1 cellular context compared by ENCODE assay signal in the genomic region with DNA sequence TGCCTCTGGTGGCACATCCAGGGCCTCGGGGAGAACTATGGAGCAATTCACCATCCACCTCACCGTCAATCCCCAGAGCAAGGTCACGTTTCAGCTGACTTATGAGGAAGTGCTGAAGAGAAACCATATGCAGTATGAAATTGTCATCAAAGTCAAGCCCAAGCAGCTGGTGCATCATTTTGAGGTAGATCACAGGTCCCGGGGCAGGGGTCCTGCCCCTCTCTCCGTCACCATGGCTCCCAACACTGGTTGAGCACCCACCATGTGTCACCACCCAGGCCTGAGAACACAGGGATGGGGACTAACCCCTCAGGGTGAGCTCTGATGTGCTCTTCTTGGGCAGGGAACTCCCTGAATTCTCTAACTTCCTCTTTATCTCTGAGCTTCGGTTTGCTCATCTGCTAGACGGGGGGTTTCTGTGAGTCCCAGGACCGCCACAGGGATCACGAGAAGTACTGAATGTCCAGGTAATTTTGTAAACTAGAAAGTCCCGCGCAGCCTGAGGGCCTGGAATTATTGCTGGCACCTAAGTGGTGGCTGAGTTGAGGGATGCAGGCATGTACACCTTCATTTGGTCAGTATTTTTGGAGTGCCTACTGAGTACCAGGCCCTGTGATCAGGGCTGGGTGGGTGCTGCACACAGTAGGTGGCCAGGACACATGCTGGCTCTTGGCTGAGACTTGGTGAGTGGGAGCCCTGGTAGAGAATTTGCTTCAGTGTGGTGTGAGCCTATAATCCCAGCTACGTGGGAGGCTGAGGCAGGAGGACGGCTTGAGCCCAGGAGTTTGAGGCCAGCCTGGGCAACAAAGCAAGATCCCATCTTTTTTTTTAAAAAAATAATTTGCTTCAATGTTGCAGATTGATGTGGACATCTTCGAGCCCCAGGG.
TF ChIP-seq lines count a peak whose summit lies in the region.

No MANE protein-coding gene starts in this region.

TF ChIP-seq in GM12878, 131 proteins besides CTCF, POLR2A, EP300 and RAD21 (continues in another document):
- TF ChIP-seq TCF12 (IDR thresholded peaks at IDR 0.05; ENCODE audit: low read depth, low read length) (no peak), ZSCAN29 (IDR thresholded peaks at IDR 0.05) (no peak), KAT2A (conservative IDR thresholded peaks at IDR 0.05; ENCODE audit: control insufficient read depth, low read depth, low read length) (no peak), CEBPB (IDR thresholded peaks at IDR 0.05; ENCODE audit: borderline replicate concordance in 1 of 2, low read depth in 2 of 2, low read length in 2 of 2) (no peak), BRCA1 (IDR thresholded peaks at IDR 0.05; ENCODE audit: low read depth, low read length) (no peak), RAD51 (IDR thresholded peaks at IDR 0.05) (no peak), CBFB (IDR thresholded peaks at IDR 0.05; ENCODE audit: low read depth) (no peak), SRF (IDR thresholded peaks at IDR 0.05; ENCODE audit: low read depth in 2 of 2, low read length in 2 of 2) (no peak), IKZF1 (conservative IDR thresholded peaks at IDR 0.05) (peak; percentile 82), SIX5 (IDR thresholded peaks at IDR 0.05; ENCODE audit: low read depth, low read length, severe bottlenecking) (no peak), YBX1 (IDR thresholded peaks at IDR 0.05) (no peak), RBBP5 (conservative IDR thresholded peaks at IDR 0.05) (no peak), MEF2A (IDR thresholded peaks at IDR 0.05; ENCODE audit: insufficient read depth, low read depth, low read length) (no peak), DPF2 (IDR thresholded peaks at IDR 0.05) (peak; percentile 93), NBN (IDR thresholded peaks at IDR 0.05) (peak; percentile 59; the same call in 1 of the 2 replicates), YY1 (IDR thresholded peaks at IDR 0.05; ENCODE audit: low read depth, low read length) (no peak), FOXM1 (IDR thresholded peaks at IDR 0.05; ENCODE audit: low read depth, low read length) (no peak), CBX5 (IDR thresholded peaks at IDR 0.05; ENCODE audit: low read depth) (no peak), KLF5 (IDR thresholded peaks at IDR 0.05; ENCODE audit: partially characterized antibody) (no peak), SP1 (IDR thresholded peaks at IDR 0.05; ENCODE audit: low read depth, low read length) (peak; percentile 5), BCL11A (IDR thresholded peaks at IDR 0.05; ENCODE audit: low read depth, low read length) (no peak), ZNF207 (IDR thresholded peaks at IDR 0.05; ENCODE audit: borderline replicate concordance) (no peak), BHLHE40 (IDR thresholded peaks at IDR 0.05; ENCODE audit: borderline replicate concordance in 1 of 2, low read depth in 2 of 2, low read length in 1 of 2) (peak; percentile 79 to 94), LARP7 (IDR thresholded peaks at IDR 0.05) (no peak), PAX5 (IDR thresholded peaks at IDR 0.05; ENCODE audit: borderline replicate concordance, low read depth, low read length) (no peak), HDAC2 (IDR thresholded peaks at IDR 0.05) (no peak)
- TF ChIP-seq, protein P1, sequence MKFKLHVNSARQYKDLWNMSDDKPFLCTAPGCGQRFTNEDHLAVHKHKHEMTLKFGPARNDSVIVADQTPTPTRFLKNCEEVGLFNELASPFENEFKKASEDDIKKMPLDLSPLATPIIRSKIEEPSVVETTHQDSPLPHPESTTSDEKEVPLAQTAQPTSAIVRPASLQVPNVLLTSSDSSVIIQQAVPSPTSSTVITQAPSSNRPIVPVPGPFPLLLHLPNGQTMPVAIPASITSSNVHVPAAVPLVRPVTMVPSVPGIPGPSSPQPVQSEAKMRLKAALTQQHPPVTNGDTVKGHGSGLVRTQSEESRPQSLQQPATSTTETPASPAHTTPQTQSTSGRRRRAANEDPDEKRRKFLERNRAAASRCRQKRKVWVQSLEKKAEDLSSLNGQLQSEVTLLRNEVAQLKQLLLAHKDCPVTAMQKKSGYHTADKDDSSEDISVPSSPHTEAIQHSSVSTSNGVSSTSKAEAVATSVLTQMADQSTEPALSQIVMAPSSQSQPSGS (IDR thresholded peaks at IDR 0.05; ENCODE audit: low read length): no peak
- TF ChIP-seq, protein P2, sequence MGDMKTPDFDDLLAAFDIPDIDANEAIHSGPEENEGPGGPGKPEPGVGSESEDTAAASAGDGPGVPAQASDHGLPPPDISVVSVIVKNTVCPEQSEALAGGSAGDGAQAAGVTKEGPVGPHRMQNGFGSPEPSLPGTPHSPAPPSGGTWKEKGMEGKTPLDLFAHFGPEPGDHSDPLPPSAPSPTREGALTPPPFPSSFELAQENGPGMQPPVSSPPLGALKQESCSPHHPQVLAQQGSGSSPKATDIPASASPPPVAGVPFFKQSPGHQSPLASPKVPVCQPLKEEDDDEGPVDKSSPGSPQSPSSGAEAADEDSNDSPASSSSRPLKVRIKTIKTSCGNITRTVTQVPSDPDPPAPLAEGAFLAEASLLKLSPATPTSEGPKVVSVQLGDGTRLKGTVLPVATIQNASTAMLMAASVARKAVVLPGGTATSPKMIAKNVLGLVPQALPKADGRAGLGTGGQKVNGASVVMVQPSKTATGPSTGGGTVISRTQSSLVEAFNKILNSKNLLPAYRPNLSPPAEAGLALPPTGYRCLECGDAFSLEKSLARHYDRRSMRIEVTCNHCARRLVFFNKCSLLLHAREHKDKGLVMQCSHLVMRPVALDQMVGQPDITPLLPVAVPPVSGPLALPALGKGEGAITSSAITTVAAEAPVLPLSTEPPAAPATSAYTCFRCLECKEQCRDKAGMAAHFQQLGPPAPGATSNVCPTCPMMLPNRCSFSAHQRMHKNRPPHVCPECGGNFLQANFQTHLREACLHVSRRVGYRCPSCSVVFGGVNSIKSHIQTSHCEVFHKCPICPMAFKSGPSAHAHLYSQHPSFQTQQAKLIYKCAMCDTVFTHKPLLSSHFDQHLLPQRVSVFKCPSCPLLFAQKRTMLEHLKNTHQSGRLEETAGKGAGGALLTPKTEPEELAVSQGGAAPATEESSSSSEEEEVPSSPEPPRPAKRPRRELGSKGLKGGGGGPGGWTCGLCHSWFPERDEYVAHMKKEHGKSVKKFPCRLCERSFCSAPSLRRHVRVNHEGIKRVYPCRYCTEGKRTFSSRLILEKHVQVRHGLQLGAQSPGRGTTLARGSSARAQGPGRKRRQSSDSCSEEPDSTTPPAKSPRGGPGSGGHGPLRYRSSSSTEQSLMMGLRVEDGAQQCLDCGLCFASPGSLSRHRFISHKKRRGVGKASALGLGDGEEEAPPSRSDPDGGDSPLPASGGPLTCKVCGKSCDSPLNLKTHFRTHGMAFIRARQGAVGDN (IDR thresholded peaks at IDR 0.05): peak; percentile 83
- TF ChIP-seq, protein P3, sequence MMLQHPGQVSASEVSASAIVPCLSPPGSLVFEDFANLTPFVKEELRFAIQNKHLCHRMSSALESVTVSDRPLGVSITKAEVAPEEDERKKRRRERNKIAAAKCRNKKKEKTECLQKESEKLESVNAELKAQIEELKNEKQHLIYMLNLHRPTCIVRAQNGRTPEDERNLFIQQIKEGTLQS (IDR thresholded peaks at IDR 0.05; ENCODE audit: borderline replicate concordance, extremely low read depth, low read depth, low read length): no peak
- TF ChIP-seq, protein P4, sequence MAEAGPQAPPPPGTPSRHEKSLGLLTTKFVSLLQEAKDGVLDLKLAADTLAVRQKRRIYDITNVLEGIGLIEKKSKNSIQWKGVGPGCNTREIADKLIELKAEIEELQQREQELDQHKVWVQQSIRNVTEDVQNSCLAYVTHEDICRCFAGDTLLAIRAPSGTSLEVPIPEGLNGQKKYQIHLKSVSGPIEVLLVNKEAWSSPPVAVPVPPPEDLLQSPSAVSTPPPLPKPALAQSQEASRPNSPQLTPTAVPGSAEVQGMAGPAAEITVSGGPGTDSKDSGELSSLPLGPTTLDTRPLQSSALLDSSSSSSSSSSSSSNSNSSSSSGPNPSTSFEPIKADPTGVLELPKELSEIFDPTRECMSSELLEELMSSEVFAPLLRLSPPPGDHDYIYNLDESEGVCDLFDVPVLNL (IDR thresholded peaks at IDR 0.05; ENCODE audit: low read depth, low read length): no peak
- TF ChIP-seq, protein P5, sequence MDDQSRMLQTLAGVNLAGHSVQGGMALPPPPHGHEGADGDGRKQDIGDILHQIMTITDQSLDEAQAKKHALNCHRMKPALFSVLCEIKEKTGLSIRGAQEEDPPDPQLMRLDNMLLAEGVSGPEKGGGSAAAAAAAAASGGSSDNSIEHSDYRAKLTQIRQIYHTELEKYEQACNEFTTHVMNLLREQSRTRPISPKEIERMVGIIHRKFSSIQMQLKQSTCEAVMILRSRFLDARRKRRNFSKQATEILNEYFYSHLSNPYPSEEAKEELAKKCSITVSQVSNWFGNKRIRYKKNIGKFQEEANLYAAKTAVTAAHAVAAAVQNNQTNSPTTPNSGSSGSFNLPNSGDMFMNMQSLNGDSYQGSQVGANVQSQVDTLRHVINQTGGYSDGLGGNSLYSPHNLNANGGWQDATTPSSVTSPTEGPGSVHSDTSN (IDR thresholded peaks at IDR 0.05; ENCODE audit: insufficient replicate concordance, low read depth, low read length): no peak
- TF ChIP-seq, protein P6, sequence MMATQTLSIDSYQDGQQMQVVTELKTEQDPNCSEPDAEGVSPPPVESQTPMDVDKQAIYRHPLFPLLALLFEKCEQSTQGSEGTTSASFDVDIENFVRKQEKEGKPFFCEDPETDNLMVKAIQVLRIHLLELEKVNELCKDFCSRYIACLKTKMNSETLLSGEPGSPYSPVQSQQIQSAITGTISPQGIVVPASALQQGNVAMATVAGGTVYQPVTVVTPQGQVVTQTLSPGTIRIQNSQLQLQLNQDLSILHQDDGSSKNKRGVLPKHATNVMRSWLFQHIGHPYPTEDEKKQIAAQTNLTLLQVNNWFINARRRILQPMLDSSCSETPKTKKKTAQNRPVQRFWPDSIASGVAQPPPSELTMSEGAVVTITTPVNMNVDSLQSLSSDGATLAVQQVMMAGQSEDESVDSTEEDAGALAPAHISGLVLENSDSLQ (IDR thresholded peaks at IDR 0.05): peak; percentile 24; the same call in 1 of the 2 replicates
- TF ChIP-seq, protein P7, sequence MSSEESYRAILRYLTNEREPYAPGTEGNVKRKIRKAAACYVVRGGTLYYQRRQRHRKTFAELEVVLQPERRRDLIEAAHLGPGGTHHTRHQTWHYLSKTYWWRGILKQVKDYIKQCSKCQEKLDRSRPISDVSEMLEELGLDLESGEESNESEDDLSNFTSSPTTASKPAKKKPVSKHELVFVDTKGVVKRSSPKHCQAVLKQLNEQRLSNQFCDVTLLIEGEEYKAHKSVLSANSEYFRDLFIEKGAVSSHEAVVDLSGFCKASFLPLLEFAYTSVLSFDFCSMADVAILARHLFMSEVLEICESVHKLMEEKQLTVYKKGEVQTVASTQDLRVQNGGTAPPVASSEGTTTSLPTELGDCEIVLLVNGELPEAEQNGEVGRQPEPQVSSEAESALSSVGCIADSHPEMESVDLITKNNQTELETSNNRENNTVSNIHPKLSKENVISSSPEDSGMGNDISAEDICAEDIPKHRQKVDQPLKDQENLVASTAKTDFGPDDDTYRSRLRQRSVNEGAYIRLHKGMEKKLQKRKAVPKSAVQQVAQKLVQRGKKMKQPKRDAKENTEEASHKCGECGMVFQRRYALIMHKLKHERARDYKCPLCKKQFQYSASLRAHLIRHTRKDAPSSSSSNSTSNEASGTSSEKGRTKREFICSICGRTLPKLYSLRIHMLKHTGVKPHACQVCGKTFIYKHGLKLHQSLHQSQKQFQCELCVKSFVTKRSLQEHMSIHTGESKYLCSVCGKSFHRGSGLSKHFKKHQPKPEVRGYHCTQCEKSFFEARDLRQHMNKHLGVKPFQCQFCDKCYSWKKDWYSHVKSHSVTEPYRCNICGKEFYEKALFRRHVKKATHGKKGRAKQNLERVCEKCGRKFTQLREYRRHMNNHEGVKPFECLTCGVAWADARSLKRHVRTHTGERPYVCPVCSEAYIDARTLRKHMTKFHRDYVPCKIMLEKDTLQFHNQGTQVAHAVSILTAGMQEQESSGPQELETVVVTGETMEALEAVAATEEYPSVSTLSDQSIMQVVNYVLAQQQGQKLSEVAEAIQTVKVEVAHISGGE (CRISPR knock-in tag; IDR thresholded peaks at IDR 0.05): no peak
- TF ChIP-seq, protein P8, sequence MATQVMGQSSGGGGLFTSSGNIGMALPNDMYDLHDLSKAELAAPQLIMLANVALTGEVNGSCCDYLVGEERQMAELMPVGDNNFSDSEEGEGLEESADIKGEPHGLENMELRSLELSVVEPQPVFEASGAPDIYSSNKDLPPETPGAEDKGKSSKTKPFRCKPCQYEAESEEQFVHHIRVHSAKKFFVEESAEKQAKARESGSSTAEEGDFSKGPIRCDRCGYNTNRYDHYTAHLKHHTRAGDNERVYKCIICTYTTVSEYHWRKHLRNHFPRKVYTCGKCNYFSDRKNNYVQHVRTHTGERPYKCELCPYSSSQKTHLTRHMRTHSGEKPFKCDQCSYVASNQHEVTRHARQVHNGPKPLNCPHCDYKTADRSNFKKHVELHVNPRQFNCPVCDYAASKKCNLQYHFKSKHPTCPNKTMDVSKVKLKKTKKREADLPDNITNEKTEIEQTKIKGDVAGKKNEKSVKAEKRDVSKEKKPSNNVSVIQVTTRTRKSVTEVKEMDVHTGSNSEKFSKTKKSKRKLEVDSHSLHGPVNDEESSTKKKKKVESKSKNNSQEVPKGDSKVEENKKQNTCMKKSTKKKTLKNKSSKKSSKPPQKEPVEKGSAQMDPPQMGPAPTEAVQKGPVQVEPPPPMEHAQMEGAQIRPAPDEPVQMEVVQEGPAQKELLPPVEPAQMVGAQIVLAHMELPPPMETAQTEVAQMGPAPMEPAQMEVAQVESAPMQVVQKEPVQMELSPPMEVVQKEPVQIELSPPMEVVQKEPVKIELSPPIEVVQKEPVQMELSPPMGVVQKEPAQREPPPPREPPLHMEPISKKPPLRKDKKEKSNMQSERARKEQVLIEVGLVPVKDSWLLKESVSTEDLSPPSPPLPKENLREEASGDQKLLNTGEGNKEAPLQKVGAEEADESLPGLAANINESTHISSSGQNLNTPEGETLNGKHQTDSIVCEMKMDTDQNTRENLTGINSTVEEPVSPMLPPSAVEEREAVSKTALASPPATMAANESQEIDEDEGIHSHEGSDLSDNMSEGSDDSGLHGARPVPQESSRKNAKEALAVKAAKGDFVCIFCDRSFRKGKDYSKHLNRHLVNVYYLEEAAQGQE (IDR thresholded peaks at IDR 0.05; ENCODE audit: low read depth, low read length): no peak
- TF ChIP-seq, protein P9, sequence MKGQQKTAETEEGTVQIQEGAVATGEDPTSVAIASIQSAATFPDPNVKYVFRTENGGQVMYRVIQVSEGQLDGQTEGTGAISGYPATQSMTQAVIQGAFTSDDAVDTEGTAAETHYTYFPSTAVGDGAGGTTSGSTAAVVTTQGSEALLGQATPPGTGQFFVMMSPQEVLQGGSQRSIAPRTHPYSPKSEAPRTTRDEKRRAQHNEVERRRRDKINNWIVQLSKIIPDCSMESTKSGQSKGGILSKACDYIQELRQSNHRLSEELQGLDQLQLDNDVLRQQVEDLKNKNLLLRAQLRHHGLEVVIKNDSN (IDR thresholded peaks at IDR 0.05; ENCODE audit: borderline replicate concordance, extremely low read length, insufficient read depth, low read depth, low read length): no peak
